In genomic region chr3:76264496-76264895, GRCh38 we compare ENCODE assay signal across 21 cellular contexts.
"Had no signal": no experiment of that assay in that cellular context is flagged by ENCODE, and none has a peak within 500 bp of the region (broad histone marks: within the 10 kb centered on the region; RNA-seq: fewer than 3 reads in every experiment).

No MANE protein-coding gene starts in this region.

- H3K4me1 ChIP-seq: colonic mucosa, foreskin keratinocyte, gastroesophageal sphincter, heart left ventricle, left lung, lower lobe of right lung had no signal

- H3K4me3 ChIP-seq: colonic mucosa, gastroesophageal sphincter, heart left ventricle, hepatocyte, left lung, lower lobe of right lung, mucosa of descending colon had no signal

- H3K4me2 ChIP-seq: hepatocyte had no signal

- H3K36me3 ChIP-seq: colonic mucosa, gastroesophageal sphincter, heart left ventricle, left lung, lower lobe of right lung had no signal

- DNase-seq: colonic mucosa; cortex of kidney; effector CD8-positive, alpha-beta T cell; effector memory CD8-positive, alpha-beta T cell; endodermal cell; erythroblast; foreskin keratinocyte; heart left ventricle; hypothalamus; left cardiac atrium; left lung; left ventricle myocardium superior; lower lobe of right lung; mesenchymal stem cell; mucosa of descending colon; naive B cell; naive thymus-derived CD8-positive, alpha-beta T cell had no signal

- H2AFZ ChIP-seq: hepatocyte had no signal

- ATAC-seq: effector memory CD8-positive, alpha-beta T cell; esophagus mucosa; foreskin keratinocyte; gastroesophageal sphincter; heart left ventricle; left cardiac atrium; left lung; left ventricle myocardium superior; lower lobe of right lung; mucosa of descending colon; naive thymus-derived CD8-positive, alpha-beta T cell had no signal

- H3K79me2 ChIP-seq: hepatocyte had no signal

- H3K9me3 ChIP-seq: colonic mucosa, gastroesophageal sphincter, heart left ventricle, left lung, lower lobe of right lung had no signal

- H3K27me3 ChIP-seq: colonic mucosa, foreskin keratinocyte, gastroesophageal sphincter, heart left ventricle, hepatocyte, left lung had no signal

- H3K27ac ChIP-seq: colonic mucosa, epithelial cell of prostate, foreskin keratinocyte, gastroesophageal sphincter, heart left ventricle, hepatocyte, left lung, lower lobe of right lung had no signal
